ENCODE assay signal across 9 cellular contexts in genomic region chr4:130028552-130028951, GRCh38.
A peak's percentile ranks its signal among the peaks of the same experiment; 100 is the strongest.
DNase-seq lines count a peak whose midpoint lies in the region; ATAC-seq and TF ChIP-seq lines count a peak whose summit lies in the region.
"Had no signal": no experiment of that assay in that cellular context is flagged by ENCODE, and none has a peak within 500 bp of the region (broad histone marks: within the 10 kb centered on the region; RNA-seq: fewer than 3 reads in every experiment).

No MANE protein-coding gene starts in this region.

- no peak overlapping the region for H3K27ac ChIP-seq in H9 (ENCODE audit: insufficient read length, low read depth, low read length)

- H3K9me3 Mint-ChIP-seq in H9 = peaks cover 0 to 1% of the 10 kb centered on the region in 2 experiments; a peak in 2 of 5 replicates
- H3K9me3 Mint-ChIP-seq in activated CD4-positive, alpha-beta T cell treated with anti-CD3 and anti-CD28 coated beads, Interleukin-2, amount 10 ng/mL, durations not matched to agents 24 days and 14 days = no peaks in the 10 kb centered on the region

- no peak overlapping the region for H4K5ac ChIP-seq in H9 (ENCODE audit: insufficient read length, low read depth, low read length)

- H3K4ac ChIP-seq in H9 (ENCODE audit: low read depth, low read length) = no peak overlapping the region

- H2BK12ac ChIP-seq in H9 (ENCODE audit: insufficient read length, low read depth, low read length) = no peak overlapping the region

- no peak overlapping the region for H3T11ph ChIP-seq in H9 (ENCODE audit: low read length)

- peak overlapping the region in 2 of 3 experiments; percentile 41 to 97; a peak in 2 of 7 replicates for H3K27ac Mint-ChIP-seq in H9
- no peak overlapping the region for H3K27ac Mint-ChIP-seq in activated CD4-positive, alpha-beta T cell treated with anti-CD3 and anti-CD28 coated beads, Interleukin-2, amount 10 ng/mL, durations not matched to agents 24 days and 14 days

- no peak overlapping the region for H3K4me3 Mint-ChIP-seq in H9
- H3K4me3 Mint-ChIP-seq in activated CD4-positive, alpha-beta T cell treated with anti-CD3 and anti-CD28 coated beads, Interleukin-2, amount 10 ng/mL, durations not matched to agents 24 days and 14 days = no peak overlapping the region

- H3K23ac ChIP-seq in H9 (ENCODE audit: insufficient read length, low read depth, low read length) = no peak overlapping the region

- intact Hi-C loops in activated CD4-positive, alpha-beta T cell treated with anti-CD3 and anti-CD28 coated beads, Interleukin-2, amount 10 ng/mL, durations not matched to agents 24 days and 14 days (cut with micrococcal nuclease) = no loop called here

- H2BK5ac ChIP-seq in H9 (ENCODE audit: insufficient read length, low read length) = no peak overlapping the region

- peak; percentile 90 for ATAC-seq in GM18873 (IDR thresholded peaks at IDR 0.05; ENCODE audit: low FRiP score, unreplicated experiment)
- ATAC-seq in HG03565 (IDR thresholded peaks at IDR 0.05; ENCODE audit: unreplicated experiment) = peak; percentile 92

- peaks cover 76 to 78% of the 10 kb centered on the region in 2 experiments for H3K4me1 Mint-ChIP-seq in H9
- H3K4me1 Mint-ChIP-seq in activated CD4-positive, alpha-beta T cell treated with anti-CD3 and anti-CD28 coated beads, Interleukin-2, amount 10 ng/mL, durations not matched to agents 24 days and 14 days = no peaks in the 10 kb centered on the region

- H2AK5ac ChIP-seq in H9 (ENCODE audit: insufficient read length, low read length) = no peak overlapping the region

- no CpG with 5 or more reads among the region's 3 CpGs for WGBS in H9 (ENCODE audit: extremely low coverage, insufficient read length, low lambda C conversion rate)

- H4K8ac ChIP-seq in H9 (replicated peaks; ENCODE audit: insufficient read length, low read depth, low read length) = no peak overlapping the region

- H3K79me2 ChIP-seq in H9 (ENCODE audit: insufficient read depth, low read length) = no peaks in the 10 kb centered on the region

- H4K20me1 ChIP-seq in H9 (ENCODE audit: control insufficient read depth, insufficient read depth, insufficient read length) = no peaks in the 10 kb centered on the region

- H3K4me1 ChIP-seq in H9 (ENCODE audit: insufficient read depth, low read length) = peaks cover 14% of the 10 kb centered on the region

- DNase-seq in H9 (no peak), globus pallidus (ENCODE audit: low spot score) (peak; percentile 20), D341Med (ENCODE audit: low spot score) (no peak), NCI-H1105 treated with DMSO at 0.1 percent for 48 hours (lab: John Stamatoyannopoulos, UW) (no peak)
- DNase-seq in activated naive CD4-positive, alpha-beta T cell treated with anti-CD3 and anti-CD28 coated beads, Interleukin-2, amount 50 U/mL, for 16 hours = no peak
- DNase-seq in activated CD4-positive, alpha-beta T cell treated with anti-CD3 and anti-CD28 coated beads, Interleukin-2, amount 10 ng/mL, durations not matched to agents 24 days and 14 days = no peak
- DNase-seq: DMS53 had no signal

- H4K91ac ChIP-seq in H9 (ENCODE audit: insufficient read length, low read depth, low read length) = no peak overlapping the region

- H2BK20ac ChIP-seq in H9 (ENCODE audit: low read depth, low read length, poor library complexity, severe bottlenecking) = no peak overlapping the region

- no peak overlapping the region for H3K14ac ChIP-seq in H9 (ENCODE audit: insufficient read depth, low read length)

- no peaks in the 10 kb centered on the region for H3K27me3 Mint-ChIP-seq in H9 (ENCODE audit: low read depth)
- no peaks in the 10 kb centered on the region for H3K27me3 Mint-ChIP-seq in activated CD4-positive, alpha-beta T cell treated with anti-CD3 and anti-CD28 coated beads, Interleukin-2, amount 10 ng/mL, durations not matched to agents 24 days and 14 days

- H3K56ac ChIP-seq in H9 (ENCODE audit: insufficient read length, low read depth, low read length) = no peak overlapping the region

- H3K36me3 Mint-ChIP-seq in H9 (ENCODE audit: insufficient read depth in 1 of 3, low read depth in 3 of 3) = peaks cover 17 to 18% (median 18%) of the 10 kb centered on the region in 3 experiments
- H3K36me3 Mint-ChIP-seq in activated CD4-positive, alpha-beta T cell treated with anti-CD3 and anti-CD28 coated beads, Interleukin-2, amount 10 ng/mL, durations not matched to agents 24 days and 14 days (ENCODE audit: low read depth) = no peaks in the 10 kb centered on the region

- TF ChIP-seq CTCF in H9 (conservative IDR thresholded peaks at IDR 0.05) = no peak

- H3K79me1 ChIP-seq in H9 (ENCODE audit: insufficient read depth, low read depth, low read length, poor library complexity, severe bottlenecking) = no peaks in the 10 kb centered on the region

- no peak overlapping the region for H2BK120ac ChIP-seq in H9 (ENCODE audit: low read depth, low read length, poor library complexity, severe bottlenecking)

- H3K27me3 ChIP-seq in H9 (ENCODE audit: insufficient read depth, low read length) = no peaks in the 10 kb centered on the region

- H3K23me2 ChIP-seq in H9 (ENCODE audit: insufficient read length, low read depth, low read length, poor library complexity, severe bottlenecking) = no peaks in the 10 kb centered on the region

- H3K4me2 ChIP-seq in H9 (ENCODE audit: insufficient read depth, insufficient read length, low read length) = no peak overlapping the region

- H3K9ac ChIP-seq in H9 (ENCODE audit: extremely low read depth, insufficient read length, low read length) = no peak overlapping the region

- no peak overlapping the region for H2BK15ac ChIP-seq in H9 (ENCODE audit: low read depth, low read length)

- no peaks in the 10 kb centered on the region for H3K9me3 ChIP-seq in H9 (ENCODE audit: control insufficient read depth, low read depth, low read length)

- no peak overlapping the region for H3K18ac ChIP-seq in H9 (ENCODE audit: insufficient read length, low read depth, low read length)

- H2AFZ ChIP-seq in H9 (ENCODE audit: low read length) = no peak overlapping the region
